In genomic region chr16:906296-906695, GRCh38 we compare ENCODE assay signal across 20 cellular contexts.
A peak's percentile ranks its signal among the peaks of the same experiment; 100 is the strongest.
DNase-seq lines count a peak whose midpoint lies in the region; ATAC-seq and TF ChIP-seq lines count a peak whose summit lies in the region.
"Had no signal": no experiment of that assay in that cellular context is flagged by ENCODE, and none has a peak within 500 bp of the region (broad histone marks: within the 10 kb centered on the region; RNA-seq: fewer than 3 reads in every experiment).

No MANE protein-coding gene starts in this region.

- H3K4me3 ChIP-seq in heart right ventricle = no peak overlapping the region
- H3K4me3 ChIP-seq in left ventricle myocardium inferior = no peak overlapping the region
- H3K4me3 ChIP-seq: BLaER1 treated with 17β-estradiol and CSF1 and Interleukin-3, amounts not matched to agents 10 nM and 100 nM; HAP-1 had no signal

- H3K9me3 ChIP-seq in heart right ventricle = peaks cover 0 to 19% (median 9%) of the 10 kb centered on the region in 11 donors
- H3K9me3 ChIP-seq in left ventricle myocardium inferior (replicated peaks) = peaks cover 19% of the 10 kb centered on the region

- no peaks in the 10 kb centered on the region for H3K4me1 ChIP-seq in heart right ventricle
- peaks cover 5% of the 10 kb centered on the region for H3K4me1 ChIP-seq in left ventricle myocardium inferior
- H3K4me1 ChIP-seq: HAP-1 had no signal

- peaks cover 5% of the 10 kb centered on the region for H3K4me1 Mint-ChIP-seq in stimulated activated effector memory CD8-positive, alpha-beta T cell treated with anti-CD3 and anti-CD28 coated beads, Interleukin-12 subunit alpha, Interleukin-12 subunit beta, amount 100 ng/mL, for 72 hours
- H3K4me1 Mint-ChIP-seq: B cell, CD14-positive monocyte had no signal

- H3K27ac Mint-ChIP-seq in stimulated activated effector memory CD8-positive, alpha-beta T cell treated with anti-CD3 and anti-CD28 coated beads, Interleukin-12 subunit alpha, Interleukin-12 subunit beta, amount 100 ng/mL, for 72 hours = peak overlapping the region; percentile 26
- H3K27ac Mint-ChIP-seq: B cell; CD14-positive monocyte; CD4-positive, alpha-beta T cell; HFFc6 had no signal

- peak; percentile 18 for DNase-seq in Right ventricle myocardium inferior (ENCODE audit: missing footprints)
- no peak for DNase-seq in heart right ventricle
- DNase-seq in left ventricle myocardium superior = peak; percentile 9
- DNase-seq in left ventricle myocardium inferior = no peak
- DNase-seq in stimulated activated effector memory CD8-positive, alpha-beta T cell treated with anti-CD3 and anti-CD28 coated beads, Interleukin-12 subunit alpha, Interleukin-12 subunit beta, amount 100 ng/mL, for 72 hours (ENCODE audit: low spot score in 2 of 2) = no peak
- DNase-seq in stimulated activated CD4-positive, alpha-beta T cell treated with anti-CD3 and anti-CD28 coated beads, Interleukin-15, amount 100 ng/mL, for 24 hours = no peak
- DNase-seq: CD4-positive, alpha-beta T cell; DMS 273 treated with DMSO at 0.1 percent for 48 hours; DMS79; EL; GDM1; GOT3; HFFc6 had no signal

- H3K27ac ChIP-seq in heart right ventricle (no peak overlapping the region), left ventricle myocardium inferior (replicated peaks) (no peak overlapping the region)
- H3K27ac ChIP-seq: 22Rv1; BLaER1 treated with 17β-estradiol and CSF1 and Interleukin-3, amounts not matched to agents 10 nM and 100 nM had no signal

- H3K9me3 Mint-ChIP-seq in stimulated activated effector memory CD8-positive, alpha-beta T cell treated with anti-CD3 and anti-CD28 coated beads, Interleukin-12 subunit alpha, Interleukin-12 subunit beta, amount 100 ng/mL, for 72 hours = no peaks in the 10 kb centered on the region
- H3K9me3 Mint-ChIP-seq: CD4-positive, alpha-beta T cell; CD8-positive, alpha-beta memory T cell had no signal

- WGBS in heart right ventricle, 2 donors = 98 to 99% methylated on average over 12 of the region's 12 CpGs

- TF ChIP-seq CTCF in heart right ventricle (IDR thresholded peaks at IDR 0.05) (no peak), left ventricle myocardium inferior (IDR thresholded peaks at IDR 0.05; ENCODE audit: borderline replicate concordance) (no peak)

- intact Hi-C loops in Right ventricle myocardium inferior (cut with DNase I) (no loop called here), heart right ventricle (cut with DNase I) (no loop called here), left ventricle myocardium superior (cut with micrococcal nuclease) (no loop called here), left ventricle myocardium inferior (cut with micrococcal nuclease) (no loop called here)

- no peak for ATAC-seq in Right ventricle myocardium inferior
- ATAC-seq in heart right ventricle = no peak
- ATAC-seq in left ventricle myocardium superior = no peak
- no peak for ATAC-seq in stimulated activated effector memory CD8-positive, alpha-beta T cell treated with anti-CD3 and anti-CD28 coated beads, Interleukin-12 subunit alpha, Interleukin-12 subunit beta, amount 100 ng/mL, for 72 hours
- no peak for ATAC-seq in HG02840 (IDR thresholded peaks at IDR 0.05; ENCODE audit: low FRiP score, unreplicated experiment)

- H3K36me3 ChIP-seq in heart right ventricle (peaks cover 0 to 44% (median 8%) of the 10 kb centered on the region in 9 donors), left ventricle myocardium inferior (peaks cover 45% of the 10 kb centered on the region)
- H3K36me3 ChIP-seq: HAP-1 had no signal

- no peaks in the 10 kb centered on the region for H3K27me3 ChIP-seq in heart right ventricle
- no peaks in the 10 kb centered on the region for H3K27me3 ChIP-seq in left ventricle myocardium inferior (ENCODE audit: low read depth)
- H3K27me3 ChIP-seq: BLaER1 treated with 17β-estradiol and CSF1 and Interleukin-3, amounts not matched to agents 10 nM and 100 nM had no signal

- H3K36me3 Mint-ChIP-seq in stimulated activated effector memory CD8-positive, alpha-beta T cell treated with anti-CD3 and anti-CD28 coated beads, Interleukin-12 subunit alpha, Interleukin-12 subunit beta, amount 100 ng/mL, for 72 hours = peaks cover 8% of the 10 kb centered on the region

- H3K4me3 Mint-ChIP-seq in stimulated activated effector memory CD8-positive, alpha-beta T cell treated with anti-CD3 and anti-CD28 coated beads, Interleukin-12 subunit alpha, Interleukin-12 subunit beta, amount 100 ng/mL, for 72 hours = no peak overlapping the region
- H3K4me3 Mint-ChIP-seq: B cell; CD14-positive monocyte; CD4-positive, alpha-beta T cell; CD8-positive, alpha-beta memory T cell; HFFc6 had no signal

Comparison
In these comparisons a context has a peak if more than half of its experiments do, and no peak if none do; other contexts are left out.
1. DNase-seq: peak in Right ventricle myocardium inferior (single experiment) and left ventricle myocardium superior (single experiment); none in heart right ventricle (0 of 2), left ventricle myocardium inferior (single experiment), stimulated activated effector memory CD8-positive, alpha-beta T cell treated with anti-CD3 and anti-CD28 coated beads, Interleukin-12 subunit alpha, Interleukin-12 subunit beta, amount 100 ng/mL, for 72 hours (0 of 2) and stimulated activated CD4-positive, alpha-beta T cell treated with anti-CD3 and anti-CD28 coated beads, Interleukin-15, amount 100 ng/mL, for 24 hours (single experiment).